ENCODE assay signal across 32 cellular contexts in the genomic region with DNA sequence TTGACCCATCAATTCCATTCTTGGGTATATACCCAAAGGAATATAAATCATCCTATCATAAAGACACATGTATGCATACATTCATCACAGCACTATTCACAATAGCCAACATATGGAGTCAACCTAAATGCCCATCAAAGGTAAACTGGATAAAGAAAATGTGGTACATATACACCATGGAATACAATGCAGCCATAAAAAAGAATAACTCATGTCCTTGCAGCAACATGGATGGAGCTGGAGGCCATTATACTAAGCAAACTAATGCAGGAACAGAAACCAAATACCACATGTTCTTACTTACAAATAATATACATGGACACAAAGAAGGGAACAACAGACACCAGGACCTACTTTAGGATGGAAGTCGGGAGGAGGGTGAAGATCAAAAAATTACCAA.
"Had no signal": no experiment of that assay in that cellular context is flagged by ENCODE, and none has a peak within 500 bp of the region (broad histone marks: within the 10 kb centered on the region; RNA-seq: fewer than 3 reads in every experiment).

No MANE protein-coding gene starts in this region.

- H3K4me3 ChIP-seq: adrenal gland, ascending aorta, body of pancreas, breast epithelium, cardiac muscle cell had no signal

- ATAC-seq: activated naive CD4-positive, alpha-beta T cell treated with anti-CD3 and anti-CD28 coated beads, Interleukin-2, amount 50 U/mL, for 72 hours; activated naive CD8-positive, alpha-beta T cell treated with anti-CD3 and anti-CD28 coated beads, Interleukin-2, amount 50 U/mL, for 24 hours; activated T-cell treated with anti-CD3 and anti-CD28 coated beads, Interleukin-2, amount 50 U/mL, for 4 hours; activated T-cell treated with anti-CD3 and anti-CD28 coated beads, Interleukin-2, amount 50 U/mL, for 72 hours; activated T-helper 17 cell treated with anti-CD3 and anti-CD28 coated beads, Interleukin-2, amount 50 U/mL, for 72 hours; body of pancreas had no signal

- FAIRE-seq: bronchial epithelial cell had no signal

- H3K4me1 ChIP-seq: adrenal gland, ascending aorta, body of pancreas, breast epithelium had no signal

- H3K27me3 ChIP-seq: adrenal gland, ascending aorta, body of pancreas, brain microvascular endothelial cell, breast epithelium, cardiac muscle cell had no signal

- DNase-seq: activated effector memory CD4-positive, alpha-beta T cell treated with anti-CD3 and anti-CD28 coated beads, Interleukin-2, amount 50 U/mL, for 16 hours; activated effector memory CD4-positive, alpha-beta T cell treated with Interleukin-2 at 50 U/mL for 16 hours; activated gamma-delta T cell; activated gamma-delta T cell treated with Interleukin-2 at 50 U/mL for 16 hours; activated naive CD4-positive, alpha-beta T cell; activated naive CD4-positive, alpha-beta T cell treated with anti-CD3 and anti-CD28 coated beads for 36 hours; activated naive CD4-positive, alpha-beta T cell treated with anti-CD3 and anti-CD28 coated beads, Interleukin-2, amount 10 ng/mL, durations not matched to agents 7 days and 5 days; activated naive CD4-positive, alpha-beta T cell treated with anti-CD3 and anti-CD28 coated beads, Interleukin-2, amount 50 U/mL, for 16 hours; activated naive CD4-positive, alpha-beta T cell treated with Interleukin-2 at 50 U/mL for 16 hours; activated naive CD8-positive, alpha-beta T cell treated with anti-CD3 and anti-CD28 coated beads for 36 hours; activated naive CD8-positive, alpha-beta T cell treated with anti-CD3 and anti-CD28 coated beads, Interleukin-2, amount 10 ng/mL, durations not matched to agents 7 days and 5 days; activated naive CD8-positive, alpha-beta T cell treated with anti-CD3 and anti-CD28 coated beads, Interleukin-2, amount 50 U/mL, for 24 hours; activated T-cell treated with anti-CD3 and anti-CD28 coated beads, Interleukin-2, amount 50 U/mL, for 24 hours; activated T-cell treated with anti-CD3 and anti-CD28 coated beads, Interleukin-2, amount 50 U/mL, for 4 hours; activated T-cell treated with anti-CD3 and anti-CD28 coated beads, Interleukin-2, amount 50 U/mL, for 48 hours; activated T-cell treated with anti-CD3 and anti-CD28 coated beads, Interleukin-2, amount 50 U/mL, for 72 hours; adrenal gland; amniotic stem cell; amygdala; anterior cingulate cortex; aorta; body of pancreas; brain microvascular endothelial cell; caudate nucleus; central memory CD4-positive, alpha-beta T cell; cerebellar nuclear complex had no signal

- H3K27ac ChIP-seq: adrenal gland, ascending aorta, body of pancreas, brain microvascular endothelial cell, breast epithelium, cardiac muscle cell had no signal

- H3K36me3 ChIP-seq: adrenal gland, ascending aorta, brain microvascular endothelial cell, breast epithelium, cardiac muscle cell had no signal

- H3K9me3 ChIP-seq: adrenal gland, ascending aorta, body of pancreas, breast epithelium had no signal
